ENCODE assay signal across 29 cellular contexts in genomic region chr13:104954210-104954609, GRCh38.
DNase-seq lines count a peak whose midpoint lies in the region; TF ChIP-seq lines count a peak whose summit lies in the region.
"Had no signal": no experiment of that assay in that cellular context is flagged by ENCODE, and none has a peak within 500 bp of the region (broad histone marks: within the 10 kb centered on the region; RNA-seq: fewer than 3 reads in every experiment).

No MANE protein-coding gene starts in this region.

- DNase-seq in SIG-M5 treated with dmso at 0.1 percent for 504 hours (lab: John Stamatoyannopoulos, UW; ENCODE audit: unreplicated experiment), result peak; percentile 61
- no peak for DNase-seq in SIG-M5 (lab: John Stamatoyannopoulos, UW)
- DNase-seq in fibroblast of peridontal ligament (ENCODE audit: extremely low read depth), result peak; percentile 59
- DNase-seq in skeletal muscle cell (ENCODE audit: low read depth), result peak; percentile 67
- DNase-seq in CD1c-positive myeloid dendritic cell (ENCODE audit: extremely low spot score), result no peak
- DNase-seq in anterior cingulate cortex (lab: John Stamatoyannopoulos, UW), result no peak
- DNase-seq in activated CD4-positive, CD25-positive, alpha-beta regulatory T cell treated with anti-CD3 and anti-CD28 coated beads, Interleukin-2, amount 50 U/mL, for 72 hours, result no peak
- DNase-seq: 8988T; activated CD4-positive, alpha-beta T cell treated with anti-CD3 and anti-CD28 coated beads, Interleukin-2, amount 10 ng/mL, durations not matched to agents 7 days and 5 days; activated naive CD4-positive, alpha-beta T cell; activated T-cell treated with anti-CD3 and anti-CD28 coated beads, Interleukin-2, amount 50 U/mL, for 48 hours; CD4-positive, alpha-beta T cell; DMS 273 treated with DMSO at 0.1 percent for 48 hours; effector memory CD4-positive, alpha-beta T cell; erythroblast; Karpas-422; left ventricle myocardium inferior; midbrain; naive thymus-derived CD4-positive, alpha-beta T cell; NCI-H1092 treated with DMSO at 0.1 percent for 48 hours; NCI-H526; occipital lobe; RPMI8226; spleen; stimulated activated CD4-positive, alpha-beta T cell treated with anti-CD3 and anti-CD28 coated beads, Interleukin-2, amount 100 ng/mL, for 48 hours; T-helper 17 cell; transverse colon had no signal

- peak overlapping the region; percentile 13; the same call in 1 of the 2 replicates for H3K4me3 ChIP-seq in WI38 (ENCODE audit: low read depth, low read length)
- no peak overlapping the region for H3K4me3 ChIP-seq in skeletal muscle cell (ENCODE audit: low read depth, low read length)
- H3K4me3 ChIP-seq: breast epithelium, left ventricle myocardium inferior, spleen, transverse colon had no signal

- TF ChIP-seq CTCF in WI38 (IDR thresholded peaks at IDR 0.05; ENCODE audit: low read depth, low read length), result no peak

Comparison
In these comparisons a context has a peak if more than half of its experiments do, and no peak if none do; other contexts are left out.
1. DNase-seq: peak in SIG-M5 treated with dmso at 0.1 percent for 504 hours (single experiment), fibroblast of peridontal ligament (single experiment) and skeletal muscle cell (single experiment); none in SIG-M5 (single experiment), CD1c-positive myeloid dendritic cell (single experiment), anterior cingulate cortex (0 of 58) and activated CD4-positive, CD25-positive, alpha-beta regulatory T cell treated with anti-CD3 and anti-CD28 coated beads, Interleukin-2, amount 50 U/mL, for 72 hours (single experiment).